In genomic region chr11:65894034-65894591, GRCh38 we compare ENCODE assay signal across 1 cellular context.
TF ChIP-seq lines count a peak whose summit lies in the region.

No MANE protein-coding gene starts in this region.

TF ChIP-seq in GM23338, 12 proteins besides CTCF, POLR2A, EP300 and RAD21 (continued from another document):
- TF ChIP-seq ZNF462 (CRISPR knock-in tag; IDR thresholded peaks at IDR 0.05) (no peak), POLR2AphosphoS5 (IDR thresholded peaks at IDR 0.05; ENCODE audit: low read depth) (no peak), ZNF331 (CRISPR knock-in tag; IDR thresholded peaks at IDR 0.05; ENCODE audit: low read depth) (no peak)
